ENCODE assay signal across 1 cellular context in the genomic region with DNA sequence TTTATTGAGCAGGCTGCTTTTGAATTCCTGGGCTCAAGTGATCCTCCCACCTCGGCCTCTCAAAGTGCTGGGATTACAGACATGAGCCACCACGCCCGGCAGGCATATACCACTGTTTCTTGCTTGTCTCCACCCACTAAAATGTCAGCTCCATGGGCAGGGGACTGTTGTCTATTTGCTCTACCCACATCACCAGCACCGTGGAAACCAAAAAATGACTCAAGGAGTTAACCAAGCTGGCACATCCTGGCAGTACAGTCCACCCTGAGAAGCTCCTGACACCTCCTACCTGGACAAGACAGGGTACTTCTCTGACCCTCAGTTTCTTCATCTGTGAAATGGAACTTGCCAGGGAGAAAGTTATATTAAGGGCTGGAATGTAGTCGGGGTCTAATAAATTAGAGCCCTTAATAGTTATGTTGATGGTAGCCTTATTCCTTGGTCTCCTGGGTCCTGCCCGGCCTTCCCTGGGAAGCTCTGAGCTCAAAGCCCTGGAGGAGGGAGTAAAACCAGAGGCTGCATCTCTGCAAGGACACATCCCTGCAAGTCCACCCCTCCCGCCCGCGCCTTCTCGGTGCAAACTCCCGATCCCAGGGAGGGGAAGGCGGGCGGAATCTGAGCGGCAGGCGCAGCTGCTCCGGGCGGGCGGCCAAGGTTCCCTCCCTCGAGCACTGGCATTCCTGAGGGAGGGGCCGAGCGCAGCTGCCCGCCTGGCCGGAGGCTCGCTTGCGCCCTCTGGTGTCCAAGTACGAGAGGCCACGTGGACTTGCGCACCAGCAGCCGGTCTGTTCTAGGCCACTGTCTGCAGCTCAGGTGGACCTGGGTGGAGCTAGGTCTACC.
TF ChIP-seq lines count a peak whose summit lies in the region.

No MANE protein-coding gene starts in this region.

TF ChIP-seq in HEK293, 187 proteins besides CTCF, POLR2A, EP300 and RAD21 (continued from another document):
- TF ChIP-seq ZNF785 (tag by site-specific recombination; IDR thresholded peaks at IDR 0.05) (0 out of 2 replicates have a peak, but pooled peaks have one; percentile 20), ZNF24 (tag by site-specific recombination; IDR thresholded peaks at IDR 0.05) (0 out of 2 replicates have a peak, but pooled peaks have one; percentile 61), RBAK (tag by site-specific recombination; IDR thresholded peaks at IDR 0.05) (no peak), KLF9 (tag by site-specific recombination; IDR thresholded peaks at IDR 0.05; ENCODE audit: low read depth) (peak; percentile 72), ZSCAN23 (tag by site-specific recombination; IDR thresholded peaks at IDR 0.05) (0 out of 2 replicates have a peak, but pooled peaks have one; percentile 12), ZNF324 (tag by site-specific recombination; IDR thresholded peaks at IDR 0.05) (peak; percentile 85), IKZF3 (tag by site-specific recombination; IDR thresholded peaks at IDR 0.05) (peak; percentile 97), ZFP69B (tag by site-specific recombination; IDR thresholded peaks at IDR 0.05) (peak; percentile 66), ZNF140 (tag by site-specific recombination; IDR thresholded peaks at IDR 0.05) (no peak), KLF1 (tag by site-specific recombination; IDR thresholded peaks at IDR 0.05) (peak; percentile 86), GLIS1 (tag by site-specific recombination; IDR thresholded peaks at IDR 0.05) (peak; percentile 83), ZNF610 (tag by site-specific recombination; IDR thresholded peaks at IDR 0.05; ENCODE audit: borderline replicate concordance) (peak; percentile 98), ZNF157 (tag by site-specific recombination; IDR thresholded peaks at IDR 0.05) (no peak), BCL11B (tag by site-specific recombination; IDR thresholded peaks at IDR 0.05; ENCODE audit: low read depth) (peak; percentile 84), ZNF660 (tag by site-specific recombination; IDR thresholded peaks at IDR 0.05) (peak; percentile 87), PBX3 (CRISPR knock-in tag; IDR thresholded peaks at IDR 0.05) (peak; percentile 87), WT1 (tag by site-specific recombination; IDR thresholded peaks at IDR 0.05) (peak; percentile 84), GLIS2 (tag by site-specific recombination; IDR thresholded peaks at IDR 0.05) (peak; percentile 37; the same call in 1 of the 2 replicates), ZBTB17 (tag by site-specific recombination; IDR thresholded peaks at IDR 0.05) (peak; percentile 81), ZNF501 (tag by site-specific recombination; IDR thresholded peaks at IDR 0.05) (peak; percentile 49; the same call in 1 of the 2 replicates), ZNF629 (tag by site-specific recombination; IDR thresholded peaks at IDR 0.05) (peak; percentile 79), PRDM4 (tag by site-specific recombination; IDR thresholded peaks at IDR 0.05) (0 out of 2 replicates have a peak, but pooled peaks have one; percentile 44), ZIC2 (tag by site-specific recombination; IDR thresholded peaks at IDR 0.05) (peak; percentile 37; the same call in 1 of the 2 replicates), ZFHX2 (tag by site-specific recombination; conservative IDR thresholded peaks at IDR 0.05) (peak; percentile 73), KLF10 (tag by site-specific recombination; IDR thresholded peaks at IDR 0.05) (peak; percentile 89), ZNF311 (tag by site-specific recombination; IDR thresholded peaks at IDR 0.05; ENCODE audit: borderline replicate concordance) (no peak), KLF16 (tag by site-specific recombination; IDR thresholded peaks at IDR 0.05) (peak; percentile 81), ZNF548 (tag by site-specific recombination; IDR thresholded peaks at IDR 0.05) (no peak), SP7 (tag by site-specific recombination; IDR thresholded peaks at IDR 0.05) (peak; percentile 88), ZNF394 (tag by site-specific recombination; IDR thresholded peaks at IDR 0.05; ENCODE audit: borderline replicate concordance) (peak; percentile 68; the same call in 1 of the 2 replicates), OSR2 (tag by site-specific recombination; IDR thresholded peaks at IDR 0.05) (peak; percentile 47), KLF7 (tag by site-specific recombination; IDR thresholded peaks at IDR 0.05; ENCODE audit: borderline replicate concordance) (0 out of 2 replicates have a peak, but pooled peaks have one; percentile 73), ZNF426 (tag by site-specific recombination; IDR thresholded peaks at IDR 0.05) (no peak)
- TF ChIP-seq, protein P1, sequence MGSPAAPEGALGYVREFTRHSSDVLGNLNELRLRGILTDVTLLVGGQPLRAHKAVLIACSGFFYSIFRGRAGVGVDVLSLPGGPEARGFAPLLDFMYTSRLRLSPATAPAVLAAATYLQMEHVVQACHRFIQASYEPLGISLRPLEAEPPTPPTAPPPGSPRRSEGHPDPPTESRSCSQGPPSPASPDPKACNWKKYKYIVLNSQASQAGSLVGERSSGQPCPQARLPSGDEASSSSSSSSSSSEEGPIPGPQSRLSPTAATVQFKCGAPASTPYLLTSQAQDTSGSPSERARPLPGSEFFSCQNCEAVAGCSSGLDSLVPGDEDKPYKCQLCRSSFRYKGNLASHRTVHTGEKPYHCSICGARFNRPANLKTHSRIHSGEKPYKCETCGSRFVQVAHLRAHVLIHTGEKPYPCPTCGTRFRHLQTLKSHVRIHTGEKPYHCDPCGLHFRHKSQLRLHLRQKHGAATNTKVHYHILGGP (tag by site-specific recombination; IDR thresholded peaks at IDR 0.05) = no peak
- TF ChIP-seq, protein P2, sequence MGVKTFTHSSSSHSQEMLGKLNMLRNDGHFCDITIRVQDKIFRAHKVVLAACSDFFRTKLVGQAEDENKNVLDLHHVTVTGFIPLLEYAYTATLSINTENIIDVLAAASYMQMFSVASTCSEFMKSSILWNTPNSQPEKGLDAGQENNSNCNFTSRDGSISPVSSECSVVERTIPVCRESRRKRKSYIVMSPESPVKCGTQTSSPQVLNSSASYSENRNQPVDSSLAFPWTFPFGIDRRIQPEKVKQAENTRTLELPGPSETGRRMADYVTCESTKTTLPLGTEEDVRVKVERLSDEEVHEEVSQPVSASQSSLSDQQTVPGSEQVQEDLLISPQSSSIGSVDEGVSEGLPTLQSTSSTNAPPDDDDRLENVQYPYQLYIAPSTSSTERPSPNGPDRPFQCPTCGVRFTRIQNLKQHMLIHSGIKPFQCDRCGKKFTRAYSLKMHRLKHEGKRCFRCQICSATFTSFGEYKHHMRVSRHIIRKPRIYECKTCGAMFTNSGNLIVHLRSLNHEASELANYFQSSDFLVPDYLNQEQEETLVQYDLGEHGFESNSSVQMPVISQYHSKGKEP (tag by site-specific recombination; IDR thresholded peaks at IDR 0.05) = peak; percentile 93
- TF ChIP-seq, protein P3, sequence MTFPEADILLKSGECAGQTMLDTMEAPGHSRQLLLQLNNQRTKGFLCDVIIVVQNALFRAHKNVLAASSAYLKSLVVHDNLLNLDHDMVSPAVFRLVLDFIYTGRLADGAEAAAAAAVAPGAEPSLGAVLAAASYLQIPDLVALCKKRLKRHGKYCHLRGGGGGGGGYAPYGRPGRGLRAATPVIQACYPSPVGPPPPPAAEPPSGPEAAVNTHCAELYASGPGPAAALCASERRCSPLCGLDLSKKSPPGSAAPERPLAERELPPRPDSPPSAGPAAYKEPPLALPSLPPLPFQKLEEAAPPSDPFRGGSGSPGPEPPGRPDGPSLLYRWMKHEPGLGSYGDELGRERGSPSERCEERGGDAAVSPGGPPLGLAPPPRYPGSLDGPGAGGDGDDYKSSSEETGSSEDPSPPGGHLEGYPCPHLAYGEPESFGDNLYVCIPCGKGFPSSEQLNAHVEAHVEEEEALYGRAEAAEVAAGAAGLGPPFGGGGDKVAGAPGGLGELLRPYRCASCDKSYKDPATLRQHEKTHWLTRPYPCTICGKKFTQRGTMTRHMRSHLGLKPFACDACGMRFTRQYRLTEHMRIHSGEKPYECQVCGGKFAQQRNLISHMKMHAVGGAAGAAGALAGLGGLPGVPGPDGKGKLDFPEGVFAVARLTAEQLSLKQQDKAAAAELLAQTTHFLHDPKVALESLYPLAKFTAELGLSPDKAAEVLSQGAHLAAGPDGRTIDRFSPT (tag by site-specific recombination; IDR thresholded peaks at IDR 0.05) = peak; percentile 89
TF ChIP-seq in HEK293: peak in this region for 59.
